In genomic region chr6:42748241-42748898, GRCh38 we compare ENCODE assay signal across 12 cellular contexts. TPM values are rescaled to one million over a fixed set of nuclear protein-coding genes. Genes with fewer than 3 reads are reported as not detected.
DNase-seq lines count a peak whose midpoint lies in the region; ATAC-seq, FAIRE-seq and TF ChIP-seq lines count a peak whose summit lies in the region.
"Had no signal": no experiment of that assay in that cellular context is flagged by ENCODE, and none has a peak within 500 bp of the region (broad histone marks: within the 10 kb centered on the region; RNA-seq: fewer than 3 reads in every experiment).

No MANE protein-coding gene starts in this region.

- H3K27me3 Mint-ChIP-seq in endothelial cell (ENCODE audit: unreplicated experiment), result peaks cover 11% of the 10 kb centered on the region

- no peak for TF ChIP-seq POLR2A in gastrocnemius medialis (IDR thresholded peaks at IDR 0.05)

- no TSS peak for BruUV-seq in Panc1 (replicated peaks; lab: Mats Ljungman, UMichigan)

- DNase-seq in DMS79 treated with DMSO at 0.1 percent for 48 hours (lab: John Stamatoyannopoulos, UW) (peak; percentile 3), DMS79 (lab: John Stamatoyannopoulos, UW) (no peak), Panc1 (ENCODE audit: low read depth, low spot score) (no peak), endothelial cell (ENCODE audit: low spot score) (no peak), gastrocnemius medialis (no peak), D721Med (ENCODE audit: insufficient read length, low spot score) (no peak), midbrain (lab: John Stamatoyannopoulos, UW) (no peak)
- DNase-seq: NCI-H1930; stimulated activated CD4-positive, alpha-beta T cell treated with anti-CD3 and anti-CD28 coated beads, Interleukin-4, amount 100 ng/mL, for 24 hours had no signal

- H3K36me3 ChIP-seq in Panc1 (ENCODE audit: control insufficient read depth, insufficient read depth, low read length) (no peaks in the 10 kb centered on the region; the same call in 1 of the 2 replicates), gastrocnemius medialis (no peaks in the 10 kb centered on the region)
- H3K36me3 ChIP-seq: cardiac muscle cell had no signal

- CTCF ChIA-PET in Panc1 (lab: Charles Lee), result interaction anchor here (0.7 kb wide), 2 partner anchors 9 to 22 kb away, joined by 3 to 7 read pairs; no protein-coding TSS in a partner anchor

- H3K36me3 Mint-ChIP-seq in endothelial cell (ENCODE audit: low read depth, unreplicated experiment), result peaks cover 8% of the 10 kb centered on the region

- H3K9me3 Mint-ChIP-seq in endothelial cell (ENCODE audit: unreplicated experiment), result no peaks in the 10 kb centered on the region

- POLR2A ChIA-PET in Panc1 (lab: Charles Lee), result interaction anchor here (0.6 to 0.7 kb wide), 4 partner anchors 22 to 35 kb away, joined by 3 to 6 read pairs (median 4); no protein-coding TSS in a partner anchor

- peaks cover 16% of the 10 kb centered on the region for H3K4me1 Mint-ChIP-seq in endothelial cell (ENCODE audit: unreplicated experiment)

- in situ Hi-C loops in Panc1 (cut with HindIII; ENCODE audit: low pct_unique_long_range_greater_than_20kb, low sequenced_read_pairs) (loop anchor here (5.0 kb wide), 1 partner anchor 34 kb away; the partner anchor contains the start of gene BICRAL), gastrocnemius medialis (cut with MboI; ENCODE audit: low sequenced_read_pairs in 4 of 4) (loop anchor here in 2 of 4 donors (5.0 to 25.0 kb wide), 2 partner anchors 39 to 114 kb away; no protein-coding TSS in a partner anchor)

- H3K4me1 ChIP-seq in Panc1 (ENCODE audit: control insufficient read depth, insufficient read depth, low read length), result peaks cover 15% of the 10 kb centered on the region
- H3K4me1 ChIP-seq in gastrocnemius medialis, result peaks cover 18 to 19% of the 10 kb centered on the region in 2 donors

- no peak for TF ChIP-seq CTCF in Panc1 (IDR thresholded peaks at IDR 0.05)
- no peak for TF ChIP-seq CTCF in endothelial cell (IDR thresholded peaks at IDR 0.05; ENCODE audit: unreplicated experiment)
- TF ChIP-seq CTCF in gastrocnemius medialis (IDR thresholded peaks at IDR 0.05 in 4 of 5, conservative IDR thresholded peaks at IDR 0.05 in 1 of 5), result no peak
- TF ChIP-seq CTCF in D721Med (IDR thresholded peaks at IDR 0.05; ENCODE audit: insufficient read depth, missing control alignments), result no peak

- ATAC-seq in Panc1, result no peak
- no peak for ATAC-seq in gastrocnemius medialis
- ATAC-seq in HG02938 (IDR thresholded peaks at IDR 0.05; ENCODE audit: unreplicated experiment), result no peak

- no peak for FAIRE-seq in D721Med (lab: Jason Lieb, UNC)
- FAIRE-seq: A204.1 had no signal

- no peaks in the 10 kb centered on the region for H3K9me3 ChIP-seq in Panc1 (ENCODE audit: control insufficient read depth, insufficient read depth, low read depth, low read length)
- H3K9me3 ChIP-seq in gastrocnemius medialis, result no peaks in the 10 kb centered on the region

- H3K27me3 ChIP-seq in Panc1 (ENCODE audit: control insufficient read depth, insufficient read depth, low read length) (no peaks in the 10 kb centered on the region), gastrocnemius medialis (no peaks in the 10 kb centered on the region)
- H3K27me3 ChIP-seq: cardiac muscle cell had no signal

- no peak overlapping the region for H3K27ac Mint-ChIP-seq in endothelial cell (ENCODE audit: unreplicated experiment)

- intact Hi-C loops in Panc1 (cut with micrococcal nuclease; ENCODE audit: unreplicated experiment), result loop anchor here (5.0 to 10.0 kb wide), 2 partner anchors 129 to 396 kb away; partner anchors contain the start of gene RPL7L1
- intact Hi-C loops in gastrocnemius medialis (cut with DNase I; ENCODE audit: low total_unique reads), result loop anchor here (5.0 to 10.0 kb wide), 2 partner anchors 186 to 306 kb away; partner anchors contain the start of genes CUL7, KLC4, MRPL2 and UBR2

- H3K4me3 Mint-ChIP-seq in endothelial cell (ENCODE audit: unreplicated experiment), result peak overlapping the region; percentile 100

- H3K4me3 ChIP-seq in Panc1 (ENCODE audit: low read depth in 2 of 2, low read length in 2 of 2) (peak overlapping the region; percentile 88 to 96), gastrocnemius medialis (peak overlapping the region in 1 of 4 donors; percentile 98)

- H3K27ac ChIP-seq in Panc1 (ENCODE audit: low read length) (peak overlapping the region; percentile 99), gastrocnemius medialis (peak overlapping the region; percentile 95 to 100 (median 97))

RNA-seq across cellular contexts. Expression of gene TBCC, which starts 2.5 kb away (rescaled TPM):
- total RNA-seq in Panc1 (2021; ENCODE audit: unreplicated experiment) (25.7 TPM), endothelial cell (ENCODE audit: unreplicated experiment) (23.4 TPM), gastrocnemius medialis (10 to 100 TPM; 33.2 to 61.8 (median 45.1) TPM)
- polyA plus RNA-seq in Panc1 (2012; ENCODE audit: insufficient read length), result 20.6 TPM

RNA-seq across cellular contexts. Expression of gene PRPH2, which starts 26.0 kb away (rescaled TPM):
- total RNA-seq in Panc1 (2021; ENCODE audit: unreplicated experiment) (not detected), endothelial cell (ENCODE audit: unreplicated experiment) (0.15 TPM), gastrocnemius medialis (1 to 10 TPM in 2 of 4 donors, under 1 TPM in 2; 0.16 to 3.8 (median 1.8) TPM)
- not detected for polyA plus RNA-seq in Panc1 (2012; ENCODE audit: insufficient read length)

RNA-seq across cellular contexts. Expression of gene BICRAL, which starts 33.5 kb away (rescaled TPM):
- total RNA-seq in Panc1 (2021; ENCODE audit: unreplicated experiment) (12.9 TPM), endothelial cell (ENCODE audit: unreplicated experiment) (9.2 TPM), gastrocnemius medialis (10 to 100 TPM in 2 of 4 donors, 1 to 10 TPM in 2; 7.9 to 10.2 (median 9.7) TPM)
- 6.6 TPM for polyA plus RNA-seq in Panc1 (2012; ENCODE audit: insufficient read length)
